Comparison of ENCODE assay signal across 8 cellular contexts in genomic region chr1:234373938-234374240, GRCh38. TPM values are rescaled to one million over a fixed set of nuclear protein-coding genes. Genes with fewer than 3 reads are reported as not detected.
DNase-seq lines count a peak whose midpoint lies in the region; ATAC-seq, FAIRE-seq and TF ChIP-seq lines count a peak whose summit lies in the region.

No MANE protein-coding gene starts in this region.

- DNase-seq in A549 (ENCODE audit: low read depth in 1 of 2, low spot score in 1 of 2) (no peak), HL-60 (ENCODE audit: low read depth in 1 of 2, low spot score in 1 of 2) (no peak), T1000 (lab: John Stamatoyannopoulos, UW) (no peak), GM12891 (ENCODE audit: insufficient read length, low spot score) (no peak), NCI-H226 (no peak)

- peaks cover 24% of the 10 kb centered on the region for H3K36me3 ChIP-seq in muscle layer of colon (ENCODE audit: insufficient read depth, low read length)

- POLR2A ChIA-PET in A549 (lab: Yijun Ruan, JAX), result interaction anchor here (0.6 to 1.6 kb wide), 9 partner anchors 10 to 1244 kb away, joined by 3 to 10 read pairs (median 4); partner anchors contain the start of gene TARBP1

- FAIRE-seq in A549 (lab: Jason Lieb, UNC), result no peak
- FAIRE-seq in GM12891 (lab: Jason Lieb, UNC), result no peak

- H3K27ac ChIP-seq in A549 (peak overlapping the region; percentile 95 to 99), HL-60 (replicated peaks) (peak overlapping the region; percentile 98), cingulate gyrus (ENCODE audit: low read depth, low read length) (peak overlapping the region; percentile 90), muscle layer of colon (ENCODE audit: low read depth, low read length) (peak overlapping the region; percentile 97)

- TF ChIP-seq EP300 in A549 (IDR thresholded peaks at IDR 0.05), result no peak

- H3K4me1 ChIP-seq in A549 (peaks cover 38% of the 10 kb centered on the region), muscle layer of colon (ENCODE audit: insufficient read depth, low read length) (peaks cover 21% of the 10 kb centered on the region)

- H3K4me2 ChIP-seq in A549, result peak overlapping the region; percentile 73

- CTCF ChIA-PET in A549 (lab: Yijun Ruan, JAX), result interaction anchor here (0.6 to 1.9 kb wide), 8 partner anchors 10 to 1093 kb away, joined by 3 to 8 read pairs (median 4); no protein-coding TSS in a partner anchor

- H3K27me3 ChIP-seq in HL-60 (ENCODE audit: insufficient read depth, poor library complexity, severe bottlenecking) (no peaks in the 10 kb centered on the region), muscle layer of colon (ENCODE audit: control insufficient read depth in 1 of 2, insufficient read depth in 2 of 2, low read length in 2 of 2) (no peaks in the 10 kb centered on the region)

- ATAC-seq in A549 (peak in 1 of 2 experiments; percentile 47; a peak in 1 of 6 replicates), GM19328 (IDR thresholded peaks at IDR 0.05; ENCODE audit: unreplicated experiment) (peak; percentile 7)

- TF ChIP-seq RAD21 in A549 (conservative IDR thresholded peaks at IDR 0.05 in 1 of 2, IDR thresholded peaks at IDR 0.05 in 1 of 2), result no peak

- H3K9ac ChIP-seq in muscle layer of colon (ENCODE audit: low read length), result peak overlapping the region; percentile 79

- H3K4me3 ChIP-seq in A549 (peak overlapping the region; percentile 66), HL-60 (replicated peaks; ENCODE audit: insufficient read depth, low read length) (peak overlapping the region; percentile 66), muscle layer of colon (ENCODE audit: low read depth in 1 of 2, low read length in 2 of 2) (peak overlapping the region; percentile 87 to 93)

- TF ChIP-seq CTCF in A549 (IDR thresholded peaks at IDR 0.05) (no peak), HL-60 (IDR thresholded peaks at IDR 0.05; ENCODE audit: insufficient read depth, low read length) (no peak)

- TF ChIP-seq POLR2A in A549 (IDR thresholded peaks at IDR 0.05; ENCODE audit: low read length) (no peak), GM12891 (IDR thresholded peaks at IDR 0.05; ENCODE audit: low read depth, low read length) (no peak)

- H3K9me3 ChIP-seq in A549, result no peaks in the 10 kb centered on the region
- H3K9me3 ChIP-seq in muscle layer of colon (ENCODE audit: low read length), result no peaks in the 10 kb centered on the region

- WGBS in A549 (ENCODE audit: missing lambda C conversion rate), result 3% methylated on average over 6 of the region's 6 CpGs

TF ChIP-seq in A549, 52 proteins besides CTCF, POLR2A, EP300 and RAD21:
- TF ChIP-seq MAFK (IDR thresholded peaks at IDR 0.05; ENCODE audit: partially characterized antibody) (no peak), KDM5A (IDR thresholded peaks at IDR 0.05) (0 out of 2 replicates have a peak, but pooled peaks have one; percentile 10)

TF ChIP-seq in GM12891, 5 proteins besides CTCF, POLR2A, EP300 and RAD21:
- TF ChIP-seq POLR2AphosphoS5 (IDR thresholded peaks at IDR 0.05; ENCODE audit: low read depth, low read length) (no peak), SPI1 (IDR thresholded peaks at IDR 0.05; ENCODE audit: low read depth, low read length) (no peak), PAX5 (IDR thresholded peaks at IDR 0.05; ENCODE audit: insufficient read depth, low read length, severe bottlenecking) (no peak)

RNA-seq across cellular contexts. Expression of gene COA6, which starts 0.6 kb away (rescaled TPM):
- polyA plus RNA-seq in A549 (2011; rRNA removed), result 56.9 and 102 TPM in 2 replicates
- 63.2 and 78.6 TPM in 2 replicates for polyA plus RNA-seq in A549 (2012; cell fraction: cytosol; rRNA removed)
- polyA plus RNA-seq in A549 (2012; cell fraction: nucleus; rRNA removed), result 21.3 and 28.0 TPM in 2 replicates
- 133 to 134 TPM (median 133 TPM) in 3 replicates for polyA plus RNA-seq in A549 (2017; fragmentation: RNase III; extraction: RNeasy Plus Mini Kit Qiagen cat#74134 plus additional on column Dnase treatment)
- polyA minus RNA-seq in A549 (2011; rRNA and poly(A)+ RNA removed), result 7.8 and 7.9 TPM in 2 replicates
- polyA plus RNA-seq in GM12891 (2012; ENCODE audit: low read depth, missing spikeins), result 64.0 TPM
